Comparison of ENCODE assay signal across 11 cellular contexts in the genomic region with DNA sequence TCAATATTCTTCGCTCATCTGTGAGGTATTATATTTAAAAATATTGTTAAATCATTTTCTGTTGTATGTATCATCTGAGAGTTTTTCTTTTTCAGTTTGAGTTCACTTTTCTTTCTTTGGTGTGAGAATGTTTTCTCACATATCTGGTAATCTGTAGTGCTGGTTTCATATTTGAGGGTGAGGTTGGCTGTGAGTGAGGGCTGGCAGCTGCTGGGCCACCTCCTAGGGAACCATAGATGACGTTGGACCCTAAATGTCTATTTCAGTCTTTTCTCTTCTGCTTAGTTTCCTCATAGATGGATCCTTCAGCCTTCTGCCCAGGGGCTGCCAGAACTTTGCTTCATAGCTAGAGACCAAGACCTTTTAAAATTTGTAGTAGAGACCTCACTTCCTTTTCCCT. TPM values are rescaled to one million over a fixed set of nuclear protein-coding genes. Genes with fewer than 3 reads are reported as not detected.
DNase-seq lines count a peak whose midpoint lies in the region; ATAC-seq and TF ChIP-seq lines count a peak whose summit lies in the region.
"Had no signal": no experiment of that assay in that cellular context is flagged by ENCODE, and none has a peak within 500 bp of the region (broad histone marks: within the 10 kb centered on the region; RNA-seq: fewer than 3 reads in every experiment).

No MANE protein-coding gene starts in this region.

- WGBS in esophagus squamous epithelium, 2 donors, result 70 to 88% methylated on average over 2 of the region's 2 CpGs

- no peaks in the 10 kb centered on the region for H3K27me3 ChIP-seq in esophagus squamous epithelium
- H3K27me3 ChIP-seq: stomach had no signal

- TF ChIP-seq POLR2A in esophagus squamous epithelium (IDR thresholded peaks at IDR 0.05), result no peak

- DNase-seq in activated CD4-positive, alpha-beta T cell treated with anti-CD3 and anti-CD28 coated beads, Interleukin-2, amount 10 ng/mL, durations not matched to agents 7 days and 5 days, result no peak
- DNase-seq in activated CD4-positive, alpha-beta T cell treated with anti-CD3 and anti-CD28 coated beads for 1 hour, result no peak
- DNase-seq in naive B cell (peak; percentile 42), esophagus squamous epithelium (lab: John Stamatoyannopoulos, UW) (no peak), NCI-H1694 treated with DMSO at 0.1 percent for 48 hours (lab: John Stamatoyannopoulos, UW) (no peak), H4 (ENCODE audit: low spot score) (no peak)
- DNase-seq: SHP77 treated with DMSO at 0.1 percent for 48 hours, stomach had no signal

- intact Hi-C loops in esophagus squamous epithelium (cut with DNase I), result no loop called here

- no peak overlapping the region for H3K4me3 Mint-ChIP-seq in activated CD4-positive, alpha-beta T cell treated with anti-CD3 and anti-CD28 coated beads, Interleukin-2, amount 10 ng/mL, durations not matched to agents 7 days and 5 days
- peak overlapping the region in 4 of 8 donors; percentile 42 to 81 (median 65) for H3K4me3 Mint-ChIP-seq in naive B cell

- no peak overlapping the region for H3K4me3 ChIP-seq in esophagus squamous epithelium
- H3K4me3 ChIP-seq: A549, stomach had no signal

- CTCF ChIA-PET in activated CD4-positive, alpha-beta T cell treated with anti-CD3 and anti-CD28 coated beads, Interleukin-2, amount 10 ng/mL, durations not matched to agents 7 days and 5 days (lab: Charles Lee), result no interaction called here

- H3K27ac Mint-ChIP-seq in activated CD4-positive, alpha-beta T cell treated with anti-CD3 and anti-CD28 coated beads, Interleukin-2, amount 10 ng/mL, durations not matched to agents 7 days and 5 days, result peak overlapping the region; percentile 61
- H3K27ac Mint-ChIP-seq in naive B cell, result peak overlapping the region in 2 of 6 donors; percentile 86 to 95

- peak; percentile 52 for ATAC-seq in GM21717 (IDR thresholded peaks at IDR 0.05; ENCODE audit: unreplicated experiment)
- ATAC-seq in HG03457 (IDR thresholded peaks at IDR 0.05; ENCODE audit: unreplicated experiment), result peak; percentile 32
- ATAC-seq in naive B cell (ENCODE audit: low read depth in 2 of 2), result peak; percentile 69 to 75
- ATAC-seq: A549 had no signal

- no peaks in the 10 kb centered on the region for H3K36me3 ChIP-seq in esophagus squamous epithelium
- H3K36me3 ChIP-seq: stomach had no signal

- no peaks in the 10 kb centered on the region for H3K9me3 ChIP-seq in esophagus squamous epithelium
- H3K9me3 ChIP-seq: A549, stomach had no signal

- H3K27ac ChIP-seq in esophagus squamous epithelium, result no peak overlapping the region
- H3K27ac ChIP-seq: A549 had no signal

- H3K4me1 Mint-ChIP-seq in activated CD4-positive, alpha-beta T cell treated with anti-CD3 and anti-CD28 coated beads, Interleukin-2, amount 10 ng/mL, durations not matched to agents 7 days and 5 days, result peaks cover 34% of the 10 kb centered on the region
- peaks cover 26 to 34% (median 28%) of the 10 kb centered on the region in 3 donors for H3K4me1 Mint-ChIP-seq in naive B cell

- peaks cover 20% of the 10 kb centered on the region for H3K36me3 Mint-ChIP-seq in activated CD4-positive, alpha-beta T cell treated with anti-CD3 and anti-CD28 coated beads, Interleukin-2, amount 10 ng/mL, durations not matched to agents 7 days and 5 days (ENCODE audit: low read depth)
- H3K36me3 Mint-ChIP-seq in naive B cell, result no peaks in the 10 kb centered on the region

- POLR2A ChIA-PET in activated CD4-positive, alpha-beta T cell treated with anti-CD3 and anti-CD28 coated beads, Interleukin-2, amount 10 ng/mL, durations not matched to agents 7 days and 5 days (lab: Charles Lee), result no interaction called here

- H3K9me3 Mint-ChIP-seq in activated CD4-positive, alpha-beta T cell treated with anti-CD3 and anti-CD28 coated beads, Interleukin-2, amount 10 ng/mL, durations not matched to agents 7 days and 5 days, result no peaks in the 10 kb centered on the region
- H3K9me3 Mint-ChIP-seq in naive B cell, result no peaks in the 10 kb centered on the region

- peaks cover 0 to 25% (median 6%) of the 10 kb centered on the region in 3 donors for H3K4me1 ChIP-seq in esophagus squamous epithelium
- H3K4me1 ChIP-seq: A549 had no signal

- no peak for TF ChIP-seq CTCF in esophagus squamous epithelium (IDR thresholded peaks at IDR 0.05)

- H3K27me3 Mint-ChIP-seq in activated CD4-positive, alpha-beta T cell treated with anti-CD3 and anti-CD28 coated beads, Interleukin-2, amount 10 ng/mL, durations not matched to agents 7 days and 5 days, result no peaks in the 10 kb centered on the region
- H3K27me3 Mint-ChIP-seq in naive B cell, result no peaks in the 10 kb centered on the region

RNA-seq across cellular contexts. Expression of a gene that starts 33.5 kb away (rescaled TPM):
- 10 to 100 TPM; 48.2 to 56.7 TPM for total RNA-seq in activated CD4-positive, alpha-beta T cell treated with anti-CD3 and anti-CD28 coated beads, Interleukin-2, amount 10 ng/mL, durations not matched to agents 7 days and 5 days
- polyA plus RNA-seq in naive B cell (ENCODE audit: low read depth in 6 of 6), result 10 to 100 TPM in 5 of 6 donors, 1 to 10 TPM in 1; 9.7 to 41.3 (median 29.6) TPM
- total RNA-seq in esophagus squamous epithelium, result 10 to 100 TPM; 14.2 to 29.2 (median 24.6) TPM
- 13.1 and 24.5 TPM in 2 replicates for total RNA-seq in H4 (2014; rRNA removed; shearing (Covaris generic))
